Comparison of ENCODE assay signal across 18 cellular contexts in the genomic region with DNA sequence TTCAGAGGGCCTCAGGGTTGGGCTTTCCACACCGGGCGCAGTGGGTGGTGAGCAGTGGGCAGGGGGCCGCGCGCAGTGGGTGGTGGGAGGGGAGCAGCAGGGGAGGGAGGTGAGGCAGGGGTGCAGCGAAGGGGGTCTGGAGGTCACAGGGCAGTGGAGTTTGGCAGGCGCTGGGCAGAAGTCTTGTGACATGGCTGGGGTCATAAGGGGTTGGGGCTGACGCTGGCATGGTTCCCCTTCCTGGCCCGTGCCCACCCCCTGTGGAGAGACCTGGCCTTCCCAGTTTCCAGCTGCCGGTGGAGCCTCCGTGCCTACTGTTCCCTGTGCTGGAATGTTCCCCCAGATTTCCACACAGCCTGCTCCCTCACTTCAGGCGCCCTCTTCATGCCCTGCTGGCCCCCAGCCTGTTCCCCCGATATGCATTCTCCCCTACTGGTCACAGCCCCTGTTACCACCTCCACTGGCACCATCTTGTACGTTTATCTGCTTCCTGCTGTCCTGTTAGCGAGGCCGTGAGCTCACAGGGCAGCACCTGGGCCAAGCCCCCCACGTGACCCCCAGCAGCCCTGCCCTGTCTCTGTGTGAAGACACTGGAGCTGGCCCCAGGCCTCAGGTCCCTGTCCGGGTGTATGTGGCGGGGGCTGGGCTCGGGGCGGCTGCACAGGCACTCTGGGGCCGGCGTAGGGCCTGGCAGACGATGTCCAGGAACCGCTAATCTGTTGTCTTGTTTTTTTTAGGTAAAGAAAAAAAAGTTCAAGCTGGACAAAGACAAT.
DNase-seq lines count a peak whose midpoint lies in the region; ATAC-seq, FAIRE-seq and TF ChIP-seq lines count a peak whose summit lies in the region.
"Had no signal": no experiment of that assay in that cellular context is flagged by ENCODE, and none has a peak within 500 bp of the region (broad histone marks: within the 10 kb centered on the region; RNA-seq: fewer than 3 reads in every experiment).

No MANE protein-coding gene starts in this region.

- peak overlapping the region; percentile 39 for H3K27ac Mint-ChIP-seq in nephron progenitor cell
- H3K27ac Mint-ChIP-seq: activated naive CD8-positive, alpha-beta T cell; B cell had no signal

- 9% methylated on average over 11 of the region's 25 CpGs for WGBS in K562 (ENCODE audit: insufficient coverage, low coverage, missing lambda C conversion rate)
- 88 to 92% methylated on average over 23 to 25 of the region's 25 CpGs for WGBS in thyroid gland, 2 donors

- H3K79me2 ChIP-seq in K562 (ENCODE audit: control insufficient read depth, insufficient read depth, low read length) = no peaks in the 10 kb centered on the region

- no TSS peak for BruUV-seq in K562 (replicated peaks; lab: Mats Ljungman, UMichigan)

- H3K9me1 ChIP-seq in K562 (ENCODE audit: control insufficient read depth, insufficient read depth, low read length) = no peaks in the 10 kb centered on the region

- H3K36me3 Mint-ChIP-seq in nephron progenitor cell (ENCODE audit: low read depth) = no peaks in the 10 kb centered on the region

- H3K4me1 ChIP-seq in left ventricle myocardium inferior (peaks cover 4% of the 10 kb centered on the region), K562 (replicated peaks in 1 of 2; ENCODE audit: control insufficient read depth in 2 of 2, insufficient read depth in 2 of 2, low read length in 2 of 2) (peaks cover 0 to 21% of the 10 kb centered on the region in 2 experiments; a peak in 1 of 5 replicates), thyroid gland (no peaks in the 10 kb centered on the region)
- H3K4me1 ChIP-seq: esophagus squamous epithelium had no signal

- ATAC-seq in left ventricle myocardium superior (no peak), K562 (no peak), HG03135 (IDR thresholded peaks at IDR 0.05; ENCODE audit: unreplicated experiment) (no peak)

- H3K4me1 Mint-ChIP-seq in nephron progenitor cell = peaks cover 33% of the 10 kb centered on the region
- H3K4me1 Mint-ChIP-seq: B cell had no signal

- TF ChIP-seq CTCF in left ventricle myocardium inferior (IDR thresholded peaks at IDR 0.05; ENCODE audit: borderline replicate concordance) (no peak), K562 (IDR thresholded peaks at IDR 0.05 in 2 of 3, conservative IDR thresholded peaks at IDR 0.05 in 1 of 3; ENCODE audit: insufficient read depth in 2 of 3, low read depth in 1 of 3, low read length in 3 of 3) (no peak), nephron progenitor cell (IDR thresholded peaks at IDR 0.05) (no peak), thyroid gland (IDR thresholded peaks at IDR 0.05) (no peak)

- peaks cover 19% of the 10 kb centered on the region for H3K27me3 Mint-ChIP-seq in nephron progenitor cell (ENCODE audit: low read depth, poor library complexity)
- H3K27me3 Mint-ChIP-seq: activated naive CD8-positive, alpha-beta T cell; B cell had no signal

- H3K27ac ChIP-seq in left ventricle myocardium inferior (replicated peaks) (no peak overlapping the region), K562 (ENCODE audit: extremely low read depth, low read depth, low read length) (no peak overlapping the region), thyroid gland (no peak overlapping the region)
- H3K27ac ChIP-seq: esophagus squamous epithelium, HL-60, tibial nerve had no signal

- no peak overlapping the region for H2AFZ ChIP-seq in K562 (ENCODE audit: low read depth, low read length)

- no peak for TF ChIP-seq RAD21 in K562 (CRISPR knock-in tag; conservative IDR thresholded peaks at IDR 0.05 in 1 of 2, IDR thresholded peaks at IDR 0.05 in 1 of 2)

- H3K9ac ChIP-seq in K562 (ENCODE audit: insufficient read depth in 1 of 2, low read depth in 2 of 2, low read length in 2 of 2) = no peak overlapping the region; a peak in 1 of 4 replicates

- no peak for FAIRE-seq in K562 (lab: Jason Lieb, UNC)
- FAIRE-seq: bronchial epithelial cell had no signal

- H3K4me3 Mint-ChIP-seq in nephron progenitor cell = no peak overlapping the region
- H3K4me3 Mint-ChIP-seq: activated naive CD8-positive, alpha-beta T cell; B cell had no signal

- H3K27me3 ChIP-seq in left ventricle myocardium inferior (ENCODE audit: low read depth) (no peaks in the 10 kb centered on the region), K562 (ENCODE audit: control insufficient read depth in 2 of 2, insufficient read depth in 2 of 2, low read length in 2 of 2) (peaks cover 10 to 79% of the 10 kb centered on the region in 2 experiments), thyroid gland (no peaks in the 10 kb centered on the region)
- H3K27me3 ChIP-seq: esophagus squamous epithelium, tibial nerve had no signal

- intact Hi-C loops in left ventricle myocardium inferior (cut with micrococcal nuclease) (no loop called here), left ventricle myocardium superior (cut with micrococcal nuclease) (no loop called here), K562 (cut with micrococcal nuclease) (no loop called here), thyroid gland (cut with DNase I) (no loop called here)

- CTCF ChIA-PET in K562 (lab: Yijun Ruan, JAX; ENCODE audit: low intra/inter-chr PET ratio) = interaction anchor here (1.4 kb wide), 1 partner anchor 300 kb away, joined by 3 read pairs; no protein-coding TSS in a partner anchor

- H4K20me1 ChIP-seq in K562 (replicated peaks; ENCODE audit: control insufficient read depth, insufficient read depth, low read length) = peaks cover 8% of the 10 kb centered on the region; the same call in 1 of the 2 replicates

- H3K9me3 Mint-ChIP-seq in nephron progenitor cell = peaks cover 4% of the 10 kb centered on the region

- H3K36me3 ChIP-seq in left ventricle myocardium inferior = peaks cover 3% of the 10 kb centered on the region
- no peaks in the 10 kb centered on the region for H3K36me3 ChIP-seq in K562 (ENCODE audit: control insufficient read depth, insufficient read depth, low read length)
- H3K36me3 ChIP-seq in thyroid gland = peaks cover 9 to 10% of the 10 kb centered on the region in 2 donors
- H3K36me3 ChIP-seq: esophagus squamous epithelium had no signal

- in situ Hi-C loops in K562 (cut with MboI) = no loop called here

- no peaks in the 10 kb centered on the region for H3K9me3 ChIP-seq in left ventricle myocardium inferior (replicated peaks)
- no peaks in the 10 kb centered on the region for H3K9me3 ChIP-seq in K562 (replicated peaks; ENCODE audit: control insufficient read depth, insufficient read depth, low read depth, low read length)
- no peaks in the 10 kb centered on the region for H3K9me3 ChIP-seq in thyroid gland
- H3K9me3 ChIP-seq: esophagus squamous epithelium, tibial nerve had no signal

- peak; percentile 10 for DNase-seq in left ventricle myocardium inferior
- no peak for DNase-seq in left ventricle myocardium superior
- peak in 1 of 4 experiments; percentile 3 for DNase-seq in K562 (ENCODE audit: extremely low read depth in 1 of 4, low spot score in 3 of 4)
- DNase-seq in nephron progenitor cell = no peak
- peak; percentile 0 to 1 for DNase-seq in thyroid gland
- DNase-seq in HK-2 (ENCODE audit: unreplicated experiment) = no peak
- DNase-seq in dermis blood vessel endothelial cell = no peak
- DNase-seq: activated CD8-positive, alpha-beta memory T cell treated with anti-CD3 and anti-CD28 coated beads, Interleukin-2, amount 50 U/mL, for 48 hours; esophagus squamous epithelium; GDM1; NCI-H2029 treated with DMSO at 0.1 percent for 48 hours; SHP77 had no signal

- no peak overlapping the region for H3K4me3 ChIP-seq in left ventricle myocardium inferior
- no peak overlapping the region for H3K4me3 ChIP-seq in K562
- no peak overlapping the region for H3K4me3 ChIP-seq in thyroid gland (replicated peaks in 1 of 3)
- H3K4me3 ChIP-seq: esophagus squamous epithelium, tibial nerve had no signal

- TF ChIP-seq POLR2A in K562 (conservative IDR thresholded peaks at IDR 0.05) (no peak), thyroid gland (IDR thresholded peaks at IDR 0.05) (no peak)

- TF ChIP-seq EP300 in K562 (IDR thresholded peaks at IDR 0.05; ENCODE audit: low read length) = no peak

- POLR2A ChIA-PET in K562 (lab: Yijun Ruan, JAX) = interaction anchor here (0.6 to 1.1 kb wide), 3 partner anchors 16 to 327 kb away, joined by 3 to 4 read pairs (median 3); no protein-coding TSS in a partner anchor

- no peak overlapping the region for H3K4me2 ChIP-seq in K562 (ENCODE audit: insufficient read depth, low read length)

TF ChIP-seq in K562, 482 proteins besides CTCF, POLR2A, EP300 and RAD21:
- TF ChIP-seq, protein P1, sequence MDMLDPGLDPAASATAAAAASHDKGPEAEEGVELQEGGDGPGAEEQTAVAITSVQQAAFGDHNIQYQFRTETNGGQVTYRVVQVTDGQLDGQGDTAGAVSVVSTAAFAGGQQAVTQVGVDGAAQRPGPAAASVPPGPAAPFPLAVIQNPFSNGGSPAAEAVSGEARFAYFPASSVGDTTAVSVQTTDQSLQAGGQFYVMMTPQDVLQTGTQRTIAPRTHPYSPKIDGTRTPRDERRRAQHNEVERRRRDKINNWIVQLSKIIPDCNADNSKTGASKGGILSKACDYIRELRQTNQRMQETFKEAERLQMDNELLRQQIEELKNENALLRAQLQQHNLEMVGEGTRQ (CRISPR knock-in tag; IDR thresholded peaks at IDR 0.05) = peak; percentile 49; the same call in 1 of the 2 replicates
- no peak for TF ChIP-seq CEBPB (tag; IDR thresholded peaks at IDR 0.05)
- TF ChIP-seq, protein P2, sequence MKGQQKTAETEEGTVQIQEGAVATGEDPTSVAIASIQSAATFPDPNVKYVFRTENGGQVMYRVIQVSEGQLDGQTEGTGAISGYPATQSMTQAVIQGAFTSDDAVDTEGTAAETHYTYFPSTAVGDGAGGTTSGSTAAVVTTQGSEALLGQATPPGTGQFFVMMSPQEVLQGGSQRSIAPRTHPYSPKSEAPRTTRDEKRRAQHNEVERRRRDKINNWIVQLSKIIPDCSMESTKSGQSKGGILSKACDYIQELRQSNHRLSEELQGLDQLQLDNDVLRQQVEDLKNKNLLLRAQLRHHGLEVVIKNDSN (CRISPR knock-in tag; IDR thresholded peaks at IDR 0.05) = 0 out of 2 replicates have a peak, but pooled peaks have one; percentile 32

Comparison
In these comparisons a context has a peak if more than half of its experiments do, and no peak if none do; other contexts are left out.
1. DNase-seq: peak in left ventricle myocardium inferior (single experiment) and thyroid gland (2 of 2); none in left ventricle myocardium superior (single experiment), nephron progenitor cell (single experiment), HK-2 (single experiment) and dermis blood vessel endothelial cell (single experiment).